Comparison of ENCODE assay signal across 14 cellular contexts in genomic region chr11:6613496-6613895, GRCh38. TPM values are rescaled to one million over a fixed set of nuclear protein-coding genes. Genes with fewer than 3 reads are reported as not detected.
A peak's percentile ranks its signal among the peaks of the same experiment; 100 is the strongest.
DNase-seq lines count a peak whose midpoint lies in the region; ATAC-seq and TF ChIP-seq lines count a peak whose summit lies in the region.
"Had no signal": no experiment of that assay in that cellular context is flagged by ENCODE, and none has a peak within 500 bp of the region (broad histone marks: within the 10 kb centered on the region; RNA-seq: fewer than 3 reads in every experiment).

No MANE protein-coding gene starts in this region.

- H3K36me3 Mint-ChIP-seq in stimulated activated effector memory CD8-positive, alpha-beta T cell treated with anti-CD3 and anti-CD28 coated beads, Interleukin-12 subunit alpha, Interleukin-12 subunit beta, amount 100 ng/mL, for 72 hours = peaks cover 32% of the 10 kb centered on the region

- TF ChIP-seq CTCF in heart left ventricle (IDR thresholded peaks at IDR 0.05) = no peak
- TF ChIP-seq CTCF in colonic mucosa (IDR thresholded peaks at IDR 0.05) = no peak
- TF ChIP-seq CTCF in neutrophil (IDR thresholded peaks at IDR 0.05) = no peak
- TF ChIP-seq CTCF in vagina (IDR thresholded peaks at IDR 0.05) = no peak

- H3K9ac ChIP-seq in colonic mucosa (ENCODE audit: low read depth in 2 of 2, low read length in 2 of 2) = peak overlapping the region in 1 of 2 donors; percentile 91

- H3K9me3 Mint-ChIP-seq in stimulated activated effector memory CD8-positive, alpha-beta T cell treated with anti-CD3 and anti-CD28 coated beads, Interleukin-12 subunit alpha, Interleukin-12 subunit beta, amount 100 ng/mL, for 72 hours = no peaks in the 10 kb centered on the region
- H3K9me3 Mint-ChIP-seq: activated CD4-positive, alpha-beta T cell treated with anti-CD3 and anti-CD28 coated beads, Interleukin-2, amount 10 ng/mL, durations not matched to agents 24 days and 14 days had no signal

- H3K4me3 Mint-ChIP-seq in stimulated activated effector memory CD8-positive, alpha-beta T cell treated with anti-CD3 and anti-CD28 coated beads, Interleukin-12 subunit alpha, Interleukin-12 subunit beta, amount 100 ng/mL, for 72 hours = no peak overlapping the region
- H3K4me3 Mint-ChIP-seq: activated CD4-positive, alpha-beta T cell treated with anti-CD3 and anti-CD28 coated beads, Interleukin-2, amount 10 ng/mL, durations not matched to agents 24 days and 14 days had no signal

- peaks cover 0 to 72% (median 32%) of the 10 kb centered on the region in 12 donors for H3K4me1 ChIP-seq in heart left ventricle
- H3K4me1 ChIP-seq in colonic mucosa = peaks cover 12% of the 10 kb centered on the region
- peaks cover 50 to 53% of the 10 kb centered on the region in 2 experiments for H3K4me1 ChIP-seq in neutrophil (ENCODE audit: control insufficient read depth in 1 of 2, insufficient read depth in 1 of 2, low read depth in 1 of 2, low read length in 1 of 2)
- peaks cover 35% of the 10 kb centered on the region for H3K4me1 ChIP-seq in vagina

- intact Hi-C loops in heart left ventricle (cut with DNase I) = loop anchor here in 7 of 10 donors (2.0 to 5.0 kb wide), 4 partner anchors 44 to 136 kb away; partner anchors contain the start of genes MRPL17 (in 6 of the 7) and DCHS1 (in 1 of the 7)
- intact Hi-C loops in Right ventricle myocardium inferior (cut with DNase I) = loop anchor here (2.0 kb wide), 1 partner anchor 69 kb away; the partner anchor contains the start of gene MRPL17
- intact Hi-C loops in colonic mucosa (cut with DNase I) = no loop called here
- intact Hi-C loops in vagina (cut with DNase I) = no loop called here

- H3K9me3 ChIP-seq in heart left ventricle (no peaks in the 10 kb centered on the region), colonic mucosa (no peaks in the 10 kb centered on the region), neutrophil (no peaks in the 10 kb centered on the region), vagina (no peaks in the 10 kb centered on the region)
- H3K9me3 ChIP-seq: A549 had no signal

- 94 to 97% (median 96%) methylated on average over 3 of the region's 3 CpGs for WGBS in heart left ventricle, 4 donors

- peaks cover 0 to 72% (median 58%) of the 10 kb centered on the region in 9 donors for H3K36me3 ChIP-seq in heart left ventricle
- peaks cover 17% of the 10 kb centered on the region for H3K36me3 ChIP-seq in colonic mucosa
- H3K36me3 ChIP-seq in neutrophil = peaks cover 61% of the 10 kb centered on the region
- H3K36me3 ChIP-seq in vagina = peaks cover 0 to 29% of the 10 kb centered on the region in 2 donors

- H3K4me3 ChIP-seq in heart left ventricle = no peak overlapping the region
- H3K4me3 ChIP-seq in colonic mucosa = peak overlapping the region; percentile 76
- H3K4me3 ChIP-seq in neutrophil (ENCODE audit: low read depth in 1 of 2, low read length in 1 of 2) = peak overlapping the region; percentile 79 to 81
- peak overlapping the region in 1 of 2 donors; percentile 86 for H3K4me3 ChIP-seq in vagina

- DNase-seq in heart left ventricle (no peak), Right ventricle myocardium inferior (ENCODE audit: missing footprints) (no peak), colonic mucosa (no peak), vagina (ENCODE audit: extremely low spot score in 2 of 2) (no peak), iPS-NIHi11 (ENCODE audit: low spot score) (no peak)
- DNase-seq in effector CD8-positive, alpha-beta T cell (lab: John Stamatoyannopoulos, UW) = no peak
- DNase-seq in stimulated activated effector memory CD8-positive, alpha-beta T cell treated with anti-CD3 and anti-CD28 coated beads, Interleukin-12 subunit alpha, Interleukin-12 subunit beta, amount 100 ng/mL, for 72 hours (ENCODE audit: low spot score in 2 of 2) = no peak
- DNase-seq: activated CD4-positive, alpha-beta T cell treated with anti-CD3 and anti-CD28 coated beads, Interleukin-2, amount 10 ng/mL, durations not matched to agents 24 days and 14 days; DMS153; NCI-H226; OCI-M1; T-helper 2 cell had no signal

- H3K27me3 ChIP-seq in heart left ventricle (no peaks in the 10 kb centered on the region), colonic mucosa (no peaks in the 10 kb centered on the region), neutrophil (no peaks in the 10 kb centered on the region), vagina (no peaks in the 10 kb centered on the region)

- H3K27ac ChIP-seq in heart left ventricle (peak overlapping the region in 9 of 12 donors; percentile 94 to 100 (median 98)), colonic mucosa (peak overlapping the region; percentile 100), neutrophil (peak overlapping the region; percentile 98), vagina (peak overlapping the region; percentile 95)

- TF ChIP-seq POLR2A in heart left ventricle (IDR thresholded peaks at IDR 0.05) = no peak
- no peak for TF ChIP-seq POLR2A in vagina (IDR thresholded peaks at IDR 0.05)

- peaks cover 30% of the 10 kb centered on the region for H3K4me1 Mint-ChIP-seq in stimulated activated effector memory CD8-positive, alpha-beta T cell treated with anti-CD3 and anti-CD28 coated beads, Interleukin-12 subunit alpha, Interleukin-12 subunit beta, amount 100 ng/mL, for 72 hours

- no peak overlapping the region for H3K27ac Mint-ChIP-seq in stimulated activated effector memory CD8-positive, alpha-beta T cell treated with anti-CD3 and anti-CD28 coated beads, Interleukin-12 subunit alpha, Interleukin-12 subunit beta, amount 100 ng/mL, for 72 hours
- H3K27ac Mint-ChIP-seq: activated CD4-positive, alpha-beta T cell treated with anti-CD3 and anti-CD28 coated beads, Interleukin-2, amount 10 ng/mL, durations not matched to agents 24 days and 14 days had no signal

- ATAC-seq in heart left ventricle = no peak
- ATAC-seq in Right ventricle myocardium inferior = no peak
- ATAC-seq in stimulated activated effector memory CD8-positive, alpha-beta T cell treated with anti-CD3 and anti-CD28 coated beads, Interleukin-12 subunit alpha, Interleukin-12 subunit beta, amount 100 ng/mL, for 72 hours = no peak

RNA-seq across cellular contexts. Expression of gene TAF10, which starts 1.5 kb away (rescaled TPM):
- total RNA-seq in heart left ventricle (100 to 1,000 TPM in 4 of 9 donors, 10 to 100 TPM in 5; 42.3 to 153 (median 99.0) TPM), Right ventricle myocardium inferior (90.9 TPM), colonic mucosa (100 to 1,000 TPM; 123 to 142 TPM), vagina (48.1 TPM)
- 100 to 1,000 TPM in 1 of 2 donors, 10 to 100 TPM in 1; 50.8 to 155 TPM for polyA plus RNA-seq in heart left ventricle

RNA-seq across cellular contexts. Expression of gene TPP1, which starts 5.7 kb away (rescaled TPM):
- total RNA-seq in heart left ventricle (100 to 1,000 TPM in 2 of 9 donors, 10 to 100 TPM in 7; 48.7 to 169 (median 81.2) TPM), Right ventricle myocardium inferior (81.5 TPM), colonic mucosa (100 to 1,000 TPM in 1 of 2 donors, 10 to 100 TPM in 1; 83.4 to 123 TPM), vagina (77.3 TPM)
- polyA plus RNA-seq in heart left ventricle = 10 to 100 TPM; 38.5 to 39.5 TPM

RNA-seq across cellular contexts. Expression of gene ILK, which starts 9.9 kb away (rescaled TPM):
- total RNA-seq in heart left ventricle (100 to 1,000 TPM; 177 to 259 (median 222) TPM), Right ventricle myocardium inferior (233 TPM), colonic mucosa (100 to 1,000 TPM; 115 to 157 TPM), vagina (149 TPM)
- polyA plus RNA-seq in heart left ventricle = 100 to 1,000 TPM; 220 to 288 TPM

RNA-seq across cellular contexts. Expression of gene RRP8, which starts 10.1 kb away (rescaled TPM):
- total RNA-seq in heart left ventricle (10 to 100 TPM; 11.2 to 23.5 (median 18.0) TPM), Right ventricle myocardium inferior (22.9 TPM), colonic mucosa (10 to 100 TPM; 17.5 to 25.7 TPM), vagina (10.3 TPM)
- 10 to 100 TPM; 16.6 to 17.4 TPM for polyA plus RNA-seq in heart left ventricle

RNA-seq across cellular contexts. Expression of gene DCHS1, which starts 42.1 kb away (rescaled TPM):
- total RNA-seq in heart left ventricle (10 to 100 TPM in 6 of 9 donors, 1 to 10 TPM in 3; 5.5 to 19.6 (median 11.4) TPM), Right ventricle myocardium inferior (10.7 TPM), colonic mucosa (1 to 10 TPM; 4.7 to 8.3 TPM), vagina (28.7 TPM)
- 1 to 10 TPM; 3.6 to 6.6 TPM for polyA plus RNA-seq in heart left ventricle

Comparison
In these comparisons a context has a peak if more than half of its experiments do, and no peak if none do; other contexts are left out.
1. H3K4me3 ChIP-seq: peak in colonic mucosa (single experiment) and neutrophil (2 of 2); none in heart left ventricle (0 of 12).
2. intact Hi-C loops: an anchor here in heart left ventricle (2.0 to 5.0 kb wide) and Right ventricle myocardium inferior (2.0 kb wide); none called in colonic mucosa and vagina.
3. Peak in every context shown above with its lines, with median percentiles within 50 percentile points of each other: H3K27ac ChIP-seq.